8 cellular contexts compared by ENCODE assay signal in genomic region chr3:136195258-136196063, GRCh38. TPM values are rescaled to one million over a fixed set of nuclear protein-coding genes. Genes with fewer than 3 reads are reported as not detected.
DNase-seq lines count a peak whose midpoint lies in the region; ATAC-seq and TF ChIP-seq lines count a peak whose summit lies in the region.

No MANE protein-coding gene starts in this region.

- H3K36me3 ChIP-seq in mucosa of descending colon (ENCODE audit: low read depth), result no peaks in the 10 kb centered on the region

- peak overlapping the region; percentile 89 for H3K4me3 ChIP-seq in mucosa of descending colon

- intact Hi-C loops in mucosa of descending colon (cut with DNase I, micrococcal nuclease), result loop anchor here in 1 of 2 donors (10.0 kb wide), 1 partner anchor 59 kb away; the partner anchor contains the start of gene PCCB

- no peak for TF ChIP-seq CTCF in mucosa of descending colon (IDR thresholded peaks at IDR 0.05)

- no peaks in the 10 kb centered on the region for H3K9me3 ChIP-seq in mucosa of descending colon

- H3K4me3 Mint-ChIP-seq in activated CD8-positive, alpha-beta memory T cell treated with anti-CD3 and anti-CD28 coated beads, Interleukin-2, amount 10 ng/mL, durations not matched to agents 7 days and 5 days, result peak overlapping the region; percentile 98

- H3K36me3 Mint-ChIP-seq in activated CD8-positive, alpha-beta memory T cell treated with anti-CD3 and anti-CD28 coated beads, Interleukin-2, amount 10 ng/mL, durations not matched to agents 7 days and 5 days, result peaks cover 50% of the 10 kb centered on the region

- peaks cover 3% of the 10 kb centered on the region for H3K27me3 Mint-ChIP-seq in activated CD8-positive, alpha-beta memory T cell treated with anti-CD3 and anti-CD28 coated beads, Interleukin-2, amount 10 ng/mL, durations not matched to agents 7 days and 5 days

- peak; percentile 14 for ATAC-seq in GM18519 (IDR thresholded peaks at IDR 0.05; ENCODE audit: low FRiP score, unreplicated experiment)
- ATAC-seq in HG03064 (IDR thresholded peaks at IDR 0.05; ENCODE audit: low read depth, unreplicated experiment), result peak; percentile 37
- ATAC-seq in activated CD8-positive, alpha-beta memory T cell treated with anti-CD3 and anti-CD28 coated beads, Interleukin-2, amount 10 ng/mL, durations not matched to agents 7 days and 5 days, result peak; percentile 54
- peak; percentile 53 for ATAC-seq in mucosa of descending colon

- no peaks in the 10 kb centered on the region for H3K9me3 Mint-ChIP-seq in activated CD8-positive, alpha-beta memory T cell treated with anti-CD3 and anti-CD28 coated beads, Interleukin-2, amount 10 ng/mL, durations not matched to agents 7 days and 5 days (ENCODE audit: low read depth)

- peak overlapping the region; percentile 98 for H3K27ac ChIP-seq in epithelial cell of prostate

- H3K27ac Mint-ChIP-seq in activated CD8-positive, alpha-beta memory T cell treated with anti-CD3 and anti-CD28 coated beads, Interleukin-2, amount 10 ng/mL, durations not matched to agents 7 days and 5 days, result peak overlapping the region; percentile 98

- CTCF ChIA-PET in activated CD8-positive, alpha-beta memory T cell treated with anti-CD3 and anti-CD28 coated beads, Interleukin-2, amount 10 ng/mL, durations not matched to agents 7 days and 5 days (lab: Charles Lee), result interaction anchor here (0.9 to 3.2 kb wide), 11 partner anchors 14 to 666 kb away, joined by 3 to 23 read pairs (median 6); partner anchors contain the start of genes NCK1, PCCB and STAG1

- peaks cover 31% of the 10 kb centered on the region for H3K4me1 Mint-ChIP-seq in activated CD8-positive, alpha-beta memory T cell treated with anti-CD3 and anti-CD28 coated beads, Interleukin-2, amount 10 ng/mL, durations not matched to agents 7 days and 5 days

- DNase-seq in AML-193 (lab: John Stamatoyannopoulos, UW) (peak; percentile 69 to 76), NCI-H226 (peak; percentile 80), epithelial cell of prostate (ENCODE audit: low read depth, low spot score) (no peak), mucosa of descending colon (peak; percentile 63 to 86 (median 77))
- peak; percentile 86 for DNase-seq in activated CD8-positive, alpha-beta memory T cell treated with anti-CD3 and anti-CD28 coated beads, Interleukin-2, amount 10 ng/mL, durations not matched to agents 7 days and 5 days
- peak; percentile 42 to 44 for DNase-seq in stimulated activated CD8-positive, alpha-beta memory T cell treated with anti-CD3 and anti-CD28 coated beads, Interleukin-4, amount 100 ng/mL, for 4 hours (ENCODE audit: low read depth in 2 of 2, low spot score in 1 of 2)

- H3K4me1 ChIP-seq in mucosa of descending colon (ENCODE audit: low read depth), result peaks cover 31% of the 10 kb centered on the region

RNA-seq across cellular contexts. Expression of gene MSL2, which starts 0.7 kb away (rescaled TPM):
- total RNA-seq in activated CD8-positive, alpha-beta memory T cell treated with anti-CD3 and anti-CD28 coated beads, Interleukin-2, amount 10 ng/mL, durations not matched to agents 7 days and 5 days, result 10 to 100 TPM; 62.6 to 64.3 TPM
- total RNA-seq in mucosa of descending colon, result 10 to 100 TPM; 22.6 to 37.0 (median 28.9) TPM

RNA-seq across cellular contexts. Expression of gene PCCB, which starts 54.7 kb away (rescaled TPM):
- total RNA-seq in activated CD8-positive, alpha-beta memory T cell treated with anti-CD3 and anti-CD28 coated beads, Interleukin-2, amount 10 ng/mL, durations not matched to agents 7 days and 5 days, result 10 to 100 TPM; 34.5 to 39.2 TPM
- total RNA-seq in mucosa of descending colon, result 10 to 100 TPM; 35.8 to 54.8 (median 49.9) TPM
